In the genomic region with DNA sequence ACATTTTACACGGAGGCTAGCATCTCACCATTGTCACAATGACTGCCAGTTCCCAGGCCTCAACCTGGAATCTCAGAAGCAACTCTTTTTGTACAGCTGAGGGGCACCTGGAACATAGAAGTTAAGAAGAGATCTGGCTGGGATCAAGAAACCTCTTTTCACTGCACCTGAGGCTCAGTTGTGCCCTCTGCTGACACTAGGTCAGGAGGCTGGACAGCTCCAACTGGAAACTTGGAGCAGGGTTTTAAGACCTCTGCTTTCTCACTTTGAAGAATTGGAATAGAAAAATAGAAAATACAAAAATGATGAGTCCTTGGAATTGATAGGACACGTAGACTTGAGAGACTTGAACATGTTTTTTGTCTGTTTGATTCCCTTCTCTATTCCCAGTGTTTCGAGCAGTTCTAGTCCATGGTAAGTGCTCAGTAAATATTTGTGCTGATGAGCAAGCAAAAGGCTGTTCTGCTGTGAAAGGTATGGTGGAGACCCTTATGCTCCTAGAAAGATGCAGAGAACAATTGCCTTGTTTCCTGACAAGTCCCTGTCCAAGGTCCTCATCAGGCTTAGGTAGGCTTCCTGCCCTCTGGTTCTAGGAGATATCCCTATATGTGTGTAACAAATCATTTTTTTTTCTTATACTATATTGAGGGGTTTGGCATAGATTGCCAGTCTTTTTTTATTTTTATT, we compare ENCODE assay signal across 9 cellular contexts. TPM values are rescaled to one million over a fixed set of nuclear protein-coding genes. Genes with fewer than 3 reads are reported as not detected.
DNase-seq lines count a peak whose midpoint lies in the region; ATAC-seq, FAIRE-seq and TF ChIP-seq lines count a peak whose summit lies in the region.
"Had no signal": no experiment of that assay in that cellular context is flagged by ENCODE, and none has a peak within 500 bp of the region (broad histone marks: within the 10 kb centered on the region; RNA-seq: fewer than 3 reads in every experiment).

No MANE protein-coding gene starts in this region.

- no peak for TF ChIP-seq EP300 in GM12878 (IDR thresholded peaks at IDR 0.05; ENCODE audit: borderline replicate concordance in 1 of 2, control insufficient read depth in 1 of 2, low read depth in 2 of 2, low read length in 2 of 2)

- H3K9ac ChIP-seq in IMR-90 (ENCODE audit: low read depth, low read length) = no peak overlapping the region
- H3K9ac ChIP-seq in GM12878 (ENCODE audit: control insufficient read depth, insufficient read depth, low read length) = no peak overlapping the region

- H2AFZ ChIP-seq in IMR-90 (replicated peaks; ENCODE audit: low read length, poor library complexity) = no peak overlapping the region
- H2AFZ ChIP-seq in GM12878 (ENCODE audit: control insufficient read depth, low read depth, low read length) = no peak overlapping the region

- SMC1A ChIA-PET in GM12878 (lab: Charles Lee; ENCODE audit: uncharacterized antibody, unreplicated experiment) = interaction anchor here (1.1 kb wide), 1 partner anchor 9 kb away, joined by 3 read pairs; no protein-coding TSS in a partner anchor

- H3K4me3 ChIP-seq in IMR-90 (ENCODE audit: insufficient read depth, low read depth, low read length) (no peak overlapping the region), GM12878 (no peak overlapping the region), lower lobe of right lung (no peak overlapping the region)

- H2BK20ac ChIP-seq in IMR-90 (ENCODE audit: low read depth, low read length) = no peak overlapping the region

- H3K79me2 ChIP-seq in GM12878 (ENCODE audit: control insufficient read depth, insufficient read depth, low read length) = no peaks in the 10 kb centered on the region

- H3K36me3 ChIP-seq in IMR-90 (ENCODE audit: control insufficient read depth, insufficient read depth, low read length) = no peaks in the 10 kb centered on the region
- no peaks in the 10 kb centered on the region for H3K36me3 ChIP-seq in GM12878 (ENCODE audit: control insufficient read depth in 2 of 2, insufficient read depth in 2 of 2, low read length in 1 of 2)
- no peaks in the 10 kb centered on the region for H3K36me3 ChIP-seq in lower lobe of right lung

- no peak overlapping the region for H3K4ac ChIP-seq in IMR-90 (ENCODE audit: low read depth, low read length)

- DNase-seq in ELR (ENCODE audit: low read depth) (peak; percentile 39), IMR-90 (peak; percentile 13), GM12878 (ENCODE audit: low read depth, low spot score) (no peak), lower lobe of right lung (no peak), G401 (ENCODE audit: low spot score) (no peak), globus pallidus (ENCODE audit: low spot score) (no peak)
- DNase-seq: T-helper 9 cell had no signal

- H3K79me1 ChIP-seq in IMR-90 (ENCODE audit: low read depth in 1 of 2, low read length in 2 of 2) = no peaks in the 10 kb centered on the region

- H4K91ac ChIP-seq in IMR-90 (ENCODE audit: insufficient read depth, low read depth, low read length) = no peak overlapping the region

- CTCF ChIA-PET in IMR-90 (lab: Yijun Ruan, JAX) (no interaction called here), GM12878 (lab: Yijun Ruan, JAX) (interaction anchor here (0.5 to 1.5 kb wide), 7 partner anchors 9 to 163 kb away, joined by 3 to 7 read pairs (median 3); no protein-coding TSS in a partner anchor)

- POLR2A ChIA-PET in IMR-90 (lab: Charles Lee; ENCODE audit: unreplicated experiment) = no interaction called here
- POLR2A ChIA-PET in GM12878 (lab: Charles Lee) = no interaction called here

- H3K27me3 ChIP-seq in IMR-90 (ENCODE audit: control insufficient read depth, insufficient read depth, low read length) (no peaks in the 10 kb centered on the region; the same call in 1 of the 2 replicates), GM12878 (replicated peaks in 1 of 2; ENCODE audit: control insufficient read depth in 2 of 2, insufficient read depth in 2 of 2, low read length in 1 of 2) (no peaks in the 10 kb centered on the region), lower lobe of right lung (ENCODE audit: low read depth) (no peaks in the 10 kb centered on the region)

- FAIRE-seq in GM12878 (lab: Jason Lieb, UNC) = peak; percentile 49

- no peak for ATAC-seq in IMR-90 (ENCODE audit: low read depth)
- 0 out of 3 replicates have a peak, but pooled peaks have one; percentile 36 for ATAC-seq in GM12878
- ATAC-seq in lower lobe of right lung = peak in 1 of 2 donors; percentile 37
- no peak for ATAC-seq in GM21723 (IDR thresholded peaks at IDR 0.05; ENCODE audit: unreplicated experiment)
- no peak for ATAC-seq in HG03135 (IDR thresholded peaks at IDR 0.05; ENCODE audit: unreplicated experiment)

- H3K18ac ChIP-seq in IMR-90 (ENCODE audit: low read depth, low read length) = no peak overlapping the region

- in situ Hi-C loops in IMR-90 (cut with MboI; ENCODE audit: low sequenced_read_pairs) = no loop called here
- in situ Hi-C loops in GM12878 (cut with MboI) = no loop called here
- in situ Hi-C loops in G401 (cut with HindIII; ENCODE audit: low sequenced_read_pairs) = no loop called here

- no peak overlapping the region for H2BK15ac ChIP-seq in IMR-90 (ENCODE audit: low read depth, low read length)

- H4K20me1 ChIP-seq in IMR-90 (ENCODE audit: insufficient read depth, low read length) = no peaks in the 10 kb centered on the region
- H4K20me1 ChIP-seq in GM12878 (ENCODE audit: control insufficient read depth, insufficient read depth) = no peaks in the 10 kb centered on the region

- BruUV-seq in IMR-90 (replicated peaks; lab: Mats Ljungman, UMichigan) = no TSS peak
- BruUV-seq in GM12878 (replicated peaks; lab: Mats Ljungman, UMichigan) = no TSS peak

- no peak overlapping the region for H2BK120ac ChIP-seq in IMR-90 (ENCODE audit: low read depth, low read length)

- WGBS in IMR-90 (ENCODE audit: extremely low coverage in 2 of 2, insufficient read length in 1 of 2), 2 experiments = no CpG with 5 or more reads among the region's 3 CpGs
- WGBS in GM12878 (ENCODE audit: insufficient coverage, insufficient replicate concordance, low lambda C conversion rate, missing lambda C conversion rate) = 51% methylated on average over 3 of the region's 3 CpGs

- H3K9me3 ChIP-seq in IMR-90 (ENCODE audit: control insufficient read depth, insufficient read depth, low read length) (no peaks in the 10 kb centered on the region), GM12878 (replicated peaks; ENCODE audit: control insufficient read depth, insufficient read depth, low read length) (no peaks in the 10 kb centered on the region), lower lobe of right lung (no peaks in the 10 kb centered on the region)

- TF ChIP-seq RAD21 in IMR-90 (IDR thresholded peaks at IDR 0.05; ENCODE audit: low read length) = peak; percentile 19; the same call in 1 of the 2 replicates
- 0 out of 2 replicates have a peak, but pooled peaks have one; percentile 8 for TF ChIP-seq RAD21 in GM12878 (IDR thresholded peaks at IDR 0.05; ENCODE audit: insufficient read depth, low read depth, low read length)

- H4K8ac ChIP-seq in IMR-90 (ENCODE audit: low read depth in 2 of 2, low read length in 2 of 2) = no peak overlapping the region

- no peak overlapping the region for H2BK5ac ChIP-seq in IMR-90 (ENCODE audit: low read depth, low read length, poor library complexity, severe bottlenecking)

- no peak overlapping the region for H3K14ac ChIP-seq in IMR-90 (replicated peaks; ENCODE audit: low read depth, low read length)

- no peak overlapping the region for H3K4me2 ChIP-seq in IMR-90 (ENCODE audit: low read depth, low read length)
- H3K4me2 ChIP-seq in GM12878 (ENCODE audit: control insufficient read depth, insufficient read depth) = no peak overlapping the region

- H2AK9ac ChIP-seq in IMR-90 (replicated peaks; ENCODE audit: low read depth, low read length, poor library complexity) = no peak overlapping the region

- dilution Hi-C loops in IMR-90 (cut with HindIII; ENCODE audit: low sequenced_read_pairs, unreplicated experiment) = no loop called here

- H3K4me1 ChIP-seq in IMR-90 (ENCODE audit: control insufficient read depth, insufficient read depth, low read length) (no peaks in the 10 kb centered on the region; the same call in 1 of the 2 replicates), GM12878 (ENCODE audit: control insufficient read depth, insufficient read depth, low read length) (no peaks in the 10 kb centered on the region), lower lobe of right lung (no peaks in the 10 kb centered on the region)

- TF ChIP-seq CTCF in IMR-90 (conservative IDR thresholded peaks at IDR 0.05; ENCODE audit: low read depth, low read length) (peak; percentile 29), GM12878 (IDR thresholded peaks at IDR 0.05 in 2 of 3, conservative IDR thresholded peaks at IDR 0.05 in 1 of 3; ENCODE audit: control insufficient read depth in 2 of 3, extremely low read depth in 1 of 3, insufficient read depth in 1 of 3, low read depth in 3 of 3, low read length in 3 of 3) (peak; percentile 21 to 31 (median 29); a peak in 3 of 6 replicates), lower lobe of right lung (IDR thresholded peaks at IDR 0.05) (peak; percentile 36)

- H3K9me1 ChIP-seq in IMR-90 (ENCODE audit: insufficient read depth, low read length) = no peaks in the 10 kb centered on the region

- no peak overlapping the region for H3K23ac ChIP-seq in IMR-90 (ENCODE audit: low read depth, low read length)

- H3K56ac ChIP-seq in IMR-90 (ENCODE audit: extremely low read depth, insufficient read depth, low read length) = no peak overlapping the region

- TF ChIP-seq POLR2A in IMR-90 (IDR thresholded peaks at IDR 0.05; ENCODE audit: low read depth, low read length) = no peak
- TF ChIP-seq POLR2A in GM12878 (IDR thresholded peaks at IDR 0.05; ENCODE audit: low read depth, low read length) = no peak

- no peak overlapping the region for H2AK5ac ChIP-seq in IMR-90 (ENCODE audit: low read depth, low read length)

- no peak overlapping the region for H4K5ac ChIP-seq in IMR-90 (ENCODE audit: low read depth, low read length)

- RAD21 ChIA-PET in GM12878 (lab: Charles Lee; ENCODE audit: unreplicated experiment) = no interaction called here

- H3K27ac ChIP-seq in IMR-90 (ENCODE audit: insufficient read depth, low read length) = no peak overlapping the region
- H3K27ac ChIP-seq in GM12878 (ENCODE audit: control insufficient read depth, insufficient read depth) = no peak overlapping the region
- no peak overlapping the region for H3K27ac ChIP-seq in lower lobe of right lung

- intact Hi-C loops in IMR-90 (cut with micrococcal nuclease) (no loop called here), GM12878 (cut with micrococcal nuclease; ENCODE audit: unreplicated experiment) (no loop called here), lower lobe of right lung (cut with DNase I) (no loop called here)

RNA-seq across cellular contexts. Expression of a gene that starts 13.6 kb away (rescaled TPM):
- total RNA-seq in IMR-90 (2012; rRNA removed) (15.8 and 16.1 TPM in 2 replicates), GM12878 (2014; rRNA removed) (7.2 and 9.0 TPM in 2 replicates), GM12878 (2014; rRNA removed; fragmentation: Illumina TruSeq; extraction: Trizol) (12.3 and 12.8 TPM in 2 replicates), GM12878 (2021) (15.9 and 16.9 TPM in 2 replicates), lower lobe of right lung (21.3 TPM)
- polyA plus RNA-seq in IMR-90 (2012; rRNA removed) (5.5 TPM in 2 replicates), GM12878 (2011; rRNA removed) (9.2 and 9.3 TPM in 2 replicates), GM12878 (2014; fragmentation: Illumina TruSeq; extraction: Trizol) (12.3 and 18.1 TPM in 2 replicates), GM12878 (2014; fragmentation: Nextera tagmentation; extraction: Ambion mirVana) (1 to 10 TPM; 1.9 to 3.5 TPM), GM12878 (2014; rRNA removed) (7.9 and 10.6 TPM in 2 replicates), GM12878 (2016; fragmentation: Nextera tagmentation; extraction: Ambion mirVana) (10 to 100 TPM; 17.5 to 20.8 TPM)
- polyA plus RNA-seq in IMR-90 (2012; cell fraction: cytosol; rRNA removed) = 4.0 and 4.4 TPM in 2 replicates
- 2.7 and 6.1 TPM in 2 replicates for polyA plus RNA-seq in IMR-90 (2012; cell fraction: nucleus; rRNA removed; ENCODE audit: low replicate concordance)
- total RNA-seq in GM12878 (2013; cell fraction: nucleolus; rRNA removed) = 13.2 and 14.1 TPM in 2 replicates
- polyA plus RNA-seq in GM12878 (2011; ENCODE audit: low read depth) = 4.2 TPM
- polyA plus RNA-seq in GM12878 (2011; cell fraction: cytosol; rRNA removed) = 6.8 and 6.9 TPM in 2 replicates
- polyA plus RNA-seq in GM12878 (2011; cell fraction: nucleus; rRNA removed) = 5.9 and 7.8 TPM in 2 replicates
- polyA plus RNA-seq in GM12878 (2012) = 6.1 TPM in 2 replicates
- polyA minus RNA-seq in GM12878 (2011; rRNA and poly(A)+ RNA removed) = 11.6 and 13.4 TPM in 2 replicates
- 3.4 and 6.0 TPM in 2 replicates for polyA minus RNA-seq in GM12878 (2011; cell fraction: cytosol; rRNA and poly(A)+ RNA removed)
- 7.0 and 13.2 TPM in 2 replicates for polyA minus RNA-seq in GM12878 (2011; cell fraction: nucleus; rRNA and poly(A)+ RNA removed)
- 17.2 and 31.4 TPM in 2 replicates for total RNA-seq in G401 (2014; rRNA removed; shearing (Covaris generic))

Comparison
In these comparisons a context has a peak if more than half of its experiments do, and no peak if none do; other contexts are left out.
1. DNase-seq: peak in ELR (single experiment) and IMR-90 (single experiment); none in GM12878 (single experiment), lower lobe of right lung (single experiment), G401 (single experiment) and globus pallidus (single experiment).
2. Peak in every context shown above with its lines, with median percentiles within 50 percentile points of each other: CTCF ChIP-seq.